12 cellular contexts compared by ENCODE assay signal in the genomic region with DNA sequence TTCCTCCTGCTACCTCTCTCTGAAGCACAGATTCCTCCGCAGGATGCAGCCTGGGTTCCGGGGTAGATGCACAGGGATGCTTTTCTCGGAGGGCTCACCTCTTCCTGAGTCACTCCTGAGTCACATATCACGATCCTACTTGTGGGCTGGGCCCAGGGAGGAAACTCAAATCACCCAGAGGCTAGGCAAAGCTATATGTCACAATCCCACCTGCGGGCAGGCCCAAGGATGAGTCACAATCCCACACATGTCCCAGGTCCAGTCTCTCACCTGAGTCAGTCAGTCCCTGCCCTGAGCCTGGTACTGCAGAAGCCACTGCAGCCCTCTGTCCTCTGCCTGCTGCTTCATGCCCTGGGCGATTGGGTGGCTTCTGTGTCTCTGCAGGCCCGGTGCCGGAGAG.
"Had no signal": no experiment of that assay in that cellular context is flagged by ENCODE, and none has a peak within 500 bp of the region (broad histone marks: within the 10 kb centered on the region; RNA-seq: fewer than 3 reads in every experiment).

No MANE protein-coding gene starts in this region.

- H3K36me3 ChIP-seq: left lung, upper lobe of right lung had no signal

- H3K4me3 ChIP-seq: body of pancreas, left lung, upper lobe of right lung had no signal

- DNase-seq: activated CD4-positive, alpha-beta T cell treated with anti-CD3 and anti-CD28 coated beads, Interleukin-2, amount 10 ng/mL, durations not matched to agents 7 days and 5 days; activated T-cell treated with anti-CD3 and anti-CD28 coated beads for 4 hours; amniotic stem cell; body of pancreas; effector memory CD8-positive, alpha-beta T cell; erythroblast; glutamatergic neuron; left lung; mesenchymal stem cell; stimulated activated CD4-positive, alpha-beta T cell treated with anti-CD3 and anti-CD28 coated beads, Interleukin-12 subunit alpha, Interleukin-12 subunit beta, amount 100 ng/mL, for 4 hours; stimulated activated naive CD4-positive, alpha-beta T cell; upper lobe of right lung had no signal

- H3K9me3 ChIP-seq: body of pancreas, left lung, upper lobe of right lung had no signal

- ATAC-seq: body of pancreas; effector memory CD8-positive, alpha-beta T cell; left lung; upper lobe of right lung had no signal

- H3K27me3 ChIP-seq: body of pancreas, upper lobe of right lung had no signal

- H3K27ac ChIP-seq: body of pancreas, left lung, upper lobe of right lung had no signal
